In genomic region chr1:27588256-27589232, GRCh38 we compare ENCODE assay signal across 15 cellular contexts. TPM values are rescaled to one million over a fixed set of nuclear protein-coding genes. Genes with fewer than 3 reads are reported as not detected.
DNase-seq lines count a peak whose midpoint lies in the region; ATAC-seq, FAIRE-seq and TF ChIP-seq lines count a peak whose summit lies in the region.
"Had no signal": no experiment of that assay in that cellular context is flagged by ENCODE, and none has a peak within 500 bp of the region (broad histone marks: within the 10 kb centered on the region; RNA-seq: fewer than 3 reads in every experiment).

No MANE protein-coding gene starts in this region.

- H3K36me3 Mint-ChIP-seq in stimulated activated naive B cell treated with anti-CD40 and anti-IgM and Interleukin-4, amounts not matched to agents 10 μg/mL and 1 μg/mL and 100 μg/mL, for 72 hours: peaks cover 0 to 2% of the 10 kb centered on the region in 2 donors
- H3K36me3 Mint-ChIP-seq: naive B cell had no signal

- H2AFZ ChIP-seq in keratinocyte (ENCODE audit: control insufficient read depth, low read length) (no peak overlapping the region), smooth muscle cell (ENCODE audit: low read depth) (no peak overlapping the region)

- H3K9me1 ChIP-seq in keratinocyte (ENCODE audit: control insufficient read depth, extremely low read depth, insufficient read depth, low read length): peaks cover 6% of the 10 kb centered on the region

- H3K4me1 ChIP-seq in keratinocyte (ENCODE audit: control insufficient read depth, extremely low read depth, insufficient read depth, low read length): peaks cover 30% of the 10 kb centered on the region
- peaks cover 27% of the 10 kb centered on the region for H3K4me1 ChIP-seq in smooth muscle cell (ENCODE audit: low read depth)

- H3K36me3 ChIP-seq in keratinocyte (ENCODE audit: control insufficient read depth in 2 of 2, extremely low read depth in 1 of 2, insufficient read depth in 2 of 2, low read length in 2 of 2): peaks cover 0 to 7% of the 10 kb centered on the region in 2 experiments
- H3K36me3 ChIP-seq in smooth muscle cell (ENCODE audit: low read depth): no peaks in the 10 kb centered on the region

- H3K9me3 Mint-ChIP-seq in stimulated activated naive B cell treated with anti-CD40 and anti-IgM and Interleukin-4, amounts not matched to agents 10 μg/mL and 1 μg/mL and 100 μg/mL, for 72 hours: no peaks in the 10 kb centered on the region
- H3K9me3 Mint-ChIP-seq: naive B cell had no signal

- H4K20me1 ChIP-seq in keratinocyte (ENCODE audit: control insufficient read depth, extremely low read depth, insufficient read depth, low read length) (peaks cover 7% of the 10 kb centered on the region), smooth muscle cell (ENCODE audit: low read depth) (peaks cover 100% of the 10 kb centered on the region)

- ATAC-seq in GM21390 (IDR thresholded peaks at IDR 0.05; ENCODE audit: unreplicated experiment): no peak
- ATAC-seq in HG02759 (IDR thresholded peaks at IDR 0.05; ENCODE audit: unreplicated experiment): no peak
- no peak for ATAC-seq in stimulated activated naive B cell treated with anti-CD40 and anti-IgM and Interleukin-4, amounts not matched to agents 10 μg/mL and 1 μg/mL and 100 μg/mL, for 72 hours (replicated peaks)

- H3K27me3 ChIP-seq in dorsolateral prefrontal cortex (no peaks in the 10 kb centered on the region), keratinocyte (ENCODE audit: control insufficient read depth, extremely low read depth, insufficient read depth, low read length) (no peaks in the 10 kb centered on the region), smooth muscle cell (ENCODE audit: low read depth) (no peaks in the 10 kb centered on the region)

- no peak overlapping the region for H3K4me3 Mint-ChIP-seq in stimulated activated naive B cell treated with anti-CD40 and anti-IgM and Interleukin-4, amounts not matched to agents 10 μg/mL and 1 μg/mL and 100 μg/mL, for 72 hours
- H3K4me3 Mint-ChIP-seq: naive B cell had no signal

- no peak overlapping the region for H3K27ac Mint-ChIP-seq in stimulated activated naive B cell treated with anti-CD40 and anti-IgM and Interleukin-4, amounts not matched to agents 10 μg/mL and 1 μg/mL and 100 μg/mL, for 72 hours
- H3K27ac Mint-ChIP-seq: naive B cell had no signal

- H3K4me3 ChIP-seq in dorsolateral prefrontal cortex: no peak overlapping the region
- no peak overlapping the region for H3K4me3 ChIP-seq in keratinocyte (ENCODE audit: control insufficient read depth in 2 of 3, extremely low read depth in 1 of 3, insufficient read depth in 2 of 3, low read depth in 1 of 3, low read length in 3 of 3)
- H3K4me3 ChIP-seq in smooth muscle cell: no peak overlapping the region

- no peak for TF ChIP-seq CTCF in dorsolateral prefrontal cortex (IDR thresholded peaks at IDR 0.05 in 54 of 56, conservative IDR thresholded peaks at IDR 0.05 in 2 of 56; ENCODE audit: low read depth in 1 of 56, partially characterized antibody in 56 of 56)
- no peak for TF ChIP-seq CTCF in keratinocyte (optimal IDR thresholded peaks at IDR 0.05 in 1 of 3, IDR thresholded peaks at IDR 0.05 in 1 of 3, conservative IDR thresholded peaks at IDR 0.05 in 1 of 3; ENCODE audit: extremely low read depth in 1 of 3, insufficient read depth in 2 of 3, low read length in 3 of 3)
- TF ChIP-seq CTCF in smooth muscle cell (IDR thresholded peaks at IDR 0.05; ENCODE audit: borderline replicate concordance, insufficient read depth, poor library complexity, severe bottlenecking): no peak

- dilution Hi-C loops in keratinocyte (cut with MboI; ENCODE audit: extremely low pct_ligation_motif_present, low sequenced_read_pairs): loop anchor here (25.0 kb wide), 1 partner anchor 176 kb away; no protein-coding TSS in a partner anchor

- H3K79me2 ChIP-seq in keratinocyte (ENCODE audit: control insufficient read depth, insufficient read depth, low read length) (peaks cover 54% of the 10 kb centered on the region), smooth muscle cell (ENCODE audit: low read depth) (peaks cover 100% of the 10 kb centered on the region)

- H3K27ac ChIP-seq in dorsolateral prefrontal cortex (peak overlapping the region in 35 of 59 donors; percentile 2 to 77 (median 62)), keratinocyte (ENCODE audit: control insufficient read depth, insufficient read depth, low read length) (no peak overlapping the region), smooth muscle cell (ENCODE audit: low read depth) (peak overlapping the region; percentile 60)

- H3K9me3 ChIP-seq in keratinocyte (ENCODE audit: control insufficient read depth, low read depth, low read length): no peaks in the 10 kb centered on the region
- H3K9me3 ChIP-seq in smooth muscle cell (replicated peaks; ENCODE audit: low read depth): no peaks in the 10 kb centered on the region

- intact Hi-C loops in dorsolateral prefrontal cortex (cut with DNase I): no loop called here

- WGBS in smooth muscle cell (ENCODE audit: low lambda C conversion rate): 89% methylated on average over 12 of the region's 12 CpGs

- H3K4me1 Mint-ChIP-seq in stimulated activated naive B cell treated with anti-CD40 and anti-IgM and Interleukin-4, amounts not matched to agents 10 μg/mL and 1 μg/mL and 100 μg/mL, for 72 hours: peaks cover 0 to 4% of the 10 kb centered on the region in 2 donors

- DNase-seq in GM03348 (ENCODE audit: low spot score): peak; percentile 73
- no peak for DNase-seq in dorsolateral prefrontal cortex
- no peak for DNase-seq in keratinocyte (ENCODE audit: low read depth, low spot score)
- no peak for DNase-seq in smooth muscle cell (lab: John Stamatoyannopoulos, UW; ENCODE audit: unreplicated experiment)
- no peak for DNase-seq in cerebellar nuclear complex (lab: John Stamatoyannopoulos, UW)
- no peak for DNase-seq in stimulated activated naive B cell treated with anti-CD40 and anti-IgM and Interleukin-4, amounts not matched to agents 10 μg/mL and 1 μg/mL and 100 μg/mL, for 72 hours
- DNase-seq: activated CD4-positive, CD25-positive, alpha-beta regulatory T cell treated with anti-CD3 and anti-CD28 coated beads, Interleukin-2, amount 50 U/mL, for 72 hours; C1 segment of cervical spinal cord; Karpas-422; naive B cell; NCI-H1930; NK-92 treated with Interleukin-12 subunit alpha and Interleukin-12 subunit beta, amount 100 ng/mL, for 24 hours; stimulated activated CD4-positive, alpha-beta T cell treated with anti-CD3 and anti-CD28 coated beads, Interleukin-12 subunit alpha, Interleukin-12 subunit beta, amount 100 ng/mL, for 4 hours had no signal

- no peaks in the 10 kb centered on the region for H3F3A ChIP-seq in smooth muscle cell (ENCODE audit: low read depth)

- no peaks in the 10 kb centered on the region for H3K27me3 Mint-ChIP-seq in stimulated activated naive B cell treated with anti-CD40 and anti-IgM and Interleukin-4, amounts not matched to agents 10 μg/mL and 1 μg/mL and 100 μg/mL, for 72 hours
- H3K27me3 Mint-ChIP-seq: naive B cell had no signal

- H3K9ac ChIP-seq in keratinocyte (ENCODE audit: control insufficient read depth, extremely low read depth, insufficient read depth, low read length) (no peak overlapping the region), smooth muscle cell (ENCODE audit: low read depth) (no peak overlapping the region)

- no peak overlapping the region for H3K4me2 ChIP-seq in keratinocyte (ENCODE audit: control insufficient read depth, extremely low read depth, insufficient read depth, low read depth, low read length)
- no peak overlapping the region for H3K4me2 ChIP-seq in smooth muscle cell

- peak; percentile 68 for FAIRE-seq in keratinocyte (lab: Jason Lieb, UNC)

RNA-seq across cellular contexts. Expression of gene AHDC1, which starts 15.4 kb away (rescaled TPM):
- total RNA-seq in dorsolateral prefrontal cortex (100 to 1,000 TPM in 21 of 120 experiments, 10 to 100 TPM in 99; 57.6 to 160 (median 87.2) TPM), smooth muscle cell (8.4 and 12.2 TPM in 2 replicates)
- polyA plus RNA-seq in keratinocyte (3.9 to 4.2 TPM (median 4.1 TPM) in 3 replicates), smooth muscle cell (12.2 and 15.6 TPM in 2 replicates)
- polyA plus RNA-seq in keratinocyte (2011; ENCODE audit: low read depth): 7.2 TPM
- polyA plus RNA-seq in keratinocyte (2011; cell fraction: cytosol; rRNA removed): 3.6 and 5.3 TPM in 2 replicates
- polyA plus RNA-seq in keratinocyte (2011; cell fraction: nucleus; rRNA removed): 24.5 and 32.9 TPM in 2 replicates
- 13.6 and 18.7 TPM in 2 replicates for polyA plus RNA-seq in keratinocyte (2012; ENCODE audit: low replicate concordance)
- 7.9 to 15.7 TPM (median 10.4 TPM) in 3 replicates for polyA minus RNA-seq in keratinocyte
- 8.8 TPM for polyA minus RNA-seq in keratinocyte (2011; cell fraction: cytosol; rRNA and poly(A)+ RNA removed)
- polyA minus RNA-seq in keratinocyte (2011; cell fraction: nucleus; rRNA and poly(A)+ RNA removed): 19.1 and 26.2 TPM in 2 replicates

RNA-seq across cellular contexts. Expression of gene FGR, which starts 46.4 kb away (rescaled TPM):
- total RNA-seq in dorsolateral prefrontal cortex: 10 to 100 TPM in 19 of 120 experiments, 1 to 10 TPM in 101; 2.0 to 24.2 (median 6.8) TPM
- polyA plus RNA-seq in keratinocyte: 0.04 to 0.17 TPM in 2 of 3 replicates, not detected in the other
- polyA plus RNA-seq in keratinocyte (2011; ENCODE audit: low read depth): 0.24 TPM
- polyA plus RNA-seq in keratinocyte (2011; cell fraction: cytosol; rRNA removed): 0.04 and 0.06 TPM in 2 replicates
- polyA plus RNA-seq in keratinocyte (2011; cell fraction: nucleus; rRNA removed): not detected in 2 replicates
- 0.06 TPM in 1 of 2 replicates, not detected in the other for polyA plus RNA-seq in keratinocyte (2012; ENCODE audit: low replicate concordance)
- polyA minus RNA-seq in keratinocyte: not detected in 3 replicates
- not detected for polyA minus RNA-seq in keratinocyte (2011; cell fraction: cytosol; rRNA and poly(A)+ RNA removed)
- polyA minus RNA-seq in keratinocyte (2011; cell fraction: nucleus; rRNA and poly(A)+ RNA removed): not detected in 2 replicates
- 1.3 TPM in 1 of 2 replicates, not detected in the other for total RNA-seq in smooth muscle cell
- polyA plus RNA-seq in smooth muscle cell: 0.10 and 0.65 TPM in 2 replicates
